ENCODE assay signal across 18 cellular contexts in genomic region chr7:40850017-40850416, GRCh38.
"Had no signal": no experiment of that assay in that cellular context is flagged by ENCODE, and none has a peak within 500 bp of the region (broad histone marks: within the 10 kb centered on the region; RNA-seq: fewer than 3 reads in every experiment).

No MANE protein-coding gene starts in this region.

- DNase-seq: activated CD4-positive, alpha-beta T cell treated with anti-CD3 and anti-CD28 coated beads for 36 hours; activated CD8-positive, alpha-beta memory T cell treated with anti-CD3 and anti-CD28 coated beads, Interleukin-2, amount 50 U/mL, for 4 hours; activated CD8-positive, alpha-beta T cell treated with anti-CD3 and anti-CD28 coated beads for 36 hours; activated gamma-delta T cell treated with Interleukin-2 at 50 U/mL for 16 hours; activated naive CD8-positive, alpha-beta T cell treated with anti-CD3 and anti-CD28 coated beads for 36 hours; activated T-cell treated with anti-CD3 and anti-CD28 coated beads, Interleukin-2, amount 50 U/mL, for 72 hours; caudate nucleus; effector CD4-positive, alpha-beta T cell; hippocampal formation; midbrain; naive B cell; small intestine; T1000; WERI-Rb-1 had no signal

- H3K9me3 ChIP-seq: ascending aorta, neutrophil, right atrium auricular region had no signal

- H3K27ac ChIP-seq: ascending aorta, neutrophil, right atrium auricular region, WERI-Rb-1 had no signal

- ATAC-seq: activated CD4-positive, alpha-beta T cell treated with anti-CD3 and anti-CD28 coated beads for 36 hours; activated CD8-positive, alpha-beta T cell treated with anti-CD3 and anti-CD28 coated beads for 36 hours; activated T-cell treated with anti-CD3 and anti-CD28 coated beads, Interleukin-2, amount 50 U/mL, for 72 hours had no signal

- H3K27me3 ChIP-seq: ascending aorta, neutrophil, right atrium auricular region had no signal

- H3K4me3 ChIP-seq: ascending aorta, coronary artery, right atrium auricular region had no signal

- H3K36me3 ChIP-seq: ascending aorta, neutrophil, right atrium auricular region, WERI-Rb-1 had no signal

- H3K4me1 ChIP-seq: right atrium auricular region had no signal
